In genomic region chrX:95509474-95509873, GRCh38 we compare ENCODE assay signal across 37 cellular contexts.
"Had no signal": no experiment of that assay in that cellular context is flagged by ENCODE, and none has a peak within 500 bp of the region (broad histone marks: within the 10 kb centered on the region; RNA-seq: fewer than 3 reads in every experiment).

No MANE protein-coding gene starts in this region.

- H3K9me3 Mint-ChIP-seq: activated naive CD4-positive, alpha-beta T cell treated with anti-CD3 and anti-CD28 coated beads, Interleukin-2, amount 10 ng/mL, durations not matched to agents 7 days and 5 days; activated naive CD4-positive, alpha-beta T cell treated with anti-CD3 and anti-CD28 coated beads, Interleukin-2, amount 50 U/mL, for 24 hours; activated naive CD4-positive, alpha-beta T cell treated with anti-CD3 and anti-CD28 coated beads, Interleukin-2, amount 50 U/mL, for 72 hours; activated naive CD8-positive, alpha-beta T cell treated with anti-CD3 and anti-CD28 coated beads for 36 hours; activated T-cell treated with anti-CD3 and anti-CD28 coated beads, Interleukin-2, amount 50 U/mL, for 72 hours; activated T-helper 1 cell treated with anti-CD3 and anti-CD28 coated beads, Interleukin-12 subunit alpha, Interleukin-12 subunit beta, Interleukin-2, Interleukin-4 antibody, amounts not matched to agents 30 ng/mL and 10 ng/mL and 1 ng/mL, durations not matched to agents 14 hours and 24 hours and 36 hours; activated T-helper 2 cell treated with anti-CD3 and anti-CD28 coated beads, Interferon-gamma antibody, Interleukin-2, Interleukin-4, amounts not matched to agents 10 μg/mL and 5 μg/mL and 100 μg/mL, durations not matched to agents 14 hours and 24 hours and 36 hours had no signal

- H3K9me3 ChIP-seq: ascending aorta, body of pancreas, colonic mucosa had no signal

- H3K4me3 Mint-ChIP-seq: activated naive CD4-positive, alpha-beta T cell treated with anti-CD3 and anti-CD28 coated beads for 36 hours; activated naive CD4-positive, alpha-beta T cell treated with anti-CD3 and anti-CD28 coated beads, Interleukin-2, amount 10 ng/mL, durations not matched to agents 7 days and 5 days; activated naive CD4-positive, alpha-beta T cell treated with anti-CD3 and anti-CD28 coated beads, Interleukin-2, amount 50 U/mL, for 24 hours; activated naive CD8-positive, alpha-beta T cell; activated naive CD8-positive, alpha-beta T cell treated with anti-CD3 and anti-CD28 coated beads for 36 hours; activated naive CD8-positive, alpha-beta T cell treated with anti-CD3 and anti-CD28 coated beads, Interleukin-2, amount 10 ng/mL, durations not matched to agents 7 days and 5 days; activated naive CD8-positive, alpha-beta T cell treated with anti-CD3 and anti-CD28 coated beads, Interleukin-2, amount 50 U/mL, for 24 hours; activated T-cell treated with anti-CD3 and anti-CD28 coated beads, Interleukin-2, amount 50 U/mL, for 72 hours; activated T-helper 1 cell treated with anti-CD3 and anti-CD28 coated beads, Interleukin-12 subunit alpha, Interleukin-12 subunit beta, Interleukin-2, Interleukin-4 antibody, amounts not matched to agents 30 ng/mL and 10 ng/mL and 1 ng/mL, durations not matched to agents 14 hours and 24 hours and 36 hours; activated T-helper 17 cell treated with anti-CD3 and anti-CD28 coated beads, Interleukin-2, amount 50 U/mL, for 72 hours; brain; central memory CD8-positive, alpha-beta T cell had no signal

- H3K27me3 ChIP-seq: ascending aorta, body of pancreas, brain microvascular endothelial cell, cardiac muscle cell, colonic mucosa had no signal

- H3K4me3 ChIP-seq: adrenal gland, ascending aorta, body of pancreas, breast epithelium, cardiac muscle cell, colonic mucosa had no signal

- H3K27me3 Mint-ChIP-seq: activated naive CD4-positive, alpha-beta T cell treated with anti-CD3 and anti-CD28 coated beads, Interleukin-2, amount 10 ng/mL, durations not matched to agents 7 days and 5 days; activated naive CD4-positive, alpha-beta T cell treated with anti-CD3 and anti-CD28 coated beads, Interleukin-2, amount 50 U/mL, for 24 hours; activated naive CD8-positive, alpha-beta T cell; activated naive CD8-positive, alpha-beta T cell treated with anti-CD3 and anti-CD28 coated beads for 36 hours; activated naive CD8-positive, alpha-beta T cell treated with anti-CD3 and anti-CD28 coated beads, Interleukin-2, amount 10 ng/mL, durations not matched to agents 7 days and 5 days; activated naive CD8-positive, alpha-beta T cell treated with anti-CD3 and anti-CD28 coated beads, Interleukin-2, amount 50 U/mL, for 24 hours; activated T-helper 17 cell treated with anti-CD3 and anti-CD28 coated beads, Interleukin-2, amount 50 U/mL, for 72 hours; central memory CD8-positive, alpha-beta T cell had no signal

- H3K27ac ChIP-seq: adrenal gland, ascending aorta, body of pancreas, brain microvascular endothelial cell, breast epithelium, cardiac muscle cell, colonic mucosa had no signal

- H3K36me3 Mint-ChIP-seq: activated naive CD4-positive, alpha-beta T cell treated with anti-CD3 and anti-CD28 coated beads, Interleukin-2, amount 10 ng/mL, durations not matched to agents 7 days and 5 days; activated naive CD4-positive, alpha-beta T cell treated with anti-CD3 and anti-CD28 coated beads, Interleukin-2, amount 50 U/mL, for 24 hours; activated naive CD4-positive, alpha-beta T cell treated with anti-CD3 and anti-CD28 coated beads, Interleukin-2, amount 50 U/mL, for 72 hours; activated naive CD8-positive, alpha-beta T cell; activated naive CD8-positive, alpha-beta T cell treated with anti-CD3 and anti-CD28 coated beads for 36 hours; activated naive CD8-positive, alpha-beta T cell treated with anti-CD3 and anti-CD28 coated beads, Interleukin-2, amount 10 ng/mL, durations not matched to agents 7 days and 5 days; brain had no signal

- DNase-seq: activated effector memory CD4-positive, alpha-beta T cell treated with anti-CD3 and anti-CD28 coated beads, Interleukin-2, amount 50 U/mL, for 16 hours; activated effector memory CD4-positive, alpha-beta T cell treated with Interleukin-2 at 50 U/mL for 16 hours; activated gamma-delta T cell; activated gamma-delta T cell treated with Interleukin-2 at 50 U/mL for 16 hours; activated naive CD4-positive, alpha-beta T cell; activated naive CD4-positive, alpha-beta T cell treated with anti-CD3 and anti-CD28 coated beads for 36 hours; activated naive CD4-positive, alpha-beta T cell treated with anti-CD3 and anti-CD28 coated beads, Interleukin-2, amount 10 ng/mL, durations not matched to agents 7 days and 5 days; activated naive CD4-positive, alpha-beta T cell treated with anti-CD3 and anti-CD28 coated beads, Interleukin-2, amount 50 U/mL, for 16 hours; activated naive CD4-positive, alpha-beta T cell treated with Interleukin-2 at 50 U/mL for 16 hours; activated naive CD8-positive, alpha-beta T cell treated with anti-CD3 and anti-CD28 coated beads for 36 hours; activated naive CD8-positive, alpha-beta T cell treated with anti-CD3 and anti-CD28 coated beads, Interleukin-2, amount 10 ng/mL, durations not matched to agents 7 days and 5 days; activated naive CD8-positive, alpha-beta T cell treated with anti-CD3 and anti-CD28 coated beads, Interleukin-2, amount 50 U/mL, for 24 hours; activated T-cell treated with anti-CD3 and anti-CD28 coated beads, Interleukin-2, amount 50 U/mL, for 48 hours; activated T-cell treated with anti-CD3 and anti-CD28 coated beads, Interleukin-2, amount 50 U/mL, for 72 hours; adrenal gland; amniotic stem cell; amygdala; anterior cingulate cortex; aorta; body of pancreas; brain microvascular endothelial cell; caudate nucleus; central memory CD4-positive, alpha-beta T cell; cerebellar nuclear complex; colonic mucosa had no signal

- H3K36me3 ChIP-seq: adrenal gland, ascending aorta, brain microvascular endothelial cell, breast epithelium, cardiac muscle cell, colonic mucosa had no signal

- FAIRE-seq: bronchial epithelial cell had no signal

- ATAC-seq: activated naive CD4-positive, alpha-beta T cell treated with anti-CD3 and anti-CD28 coated beads, Interleukin-2, amount 50 U/mL, for 72 hours; activated naive CD8-positive, alpha-beta T cell treated with anti-CD3 and anti-CD28 coated beads, Interleukin-2, amount 50 U/mL, for 24 hours; activated T-cell treated with anti-CD3 and anti-CD28 coated beads, Interleukin-2, amount 50 U/mL, for 72 hours; activated T-helper 17 cell treated with anti-CD3 and anti-CD28 coated beads, Interleukin-2, amount 50 U/mL, for 72 hours; body of pancreas had no signal

- H3K4me1 ChIP-seq: adrenal gland, ascending aorta, body of pancreas, breast epithelium, colonic mucosa had no signal

- H3K27ac Mint-ChIP-seq: activated naive CD4-positive, alpha-beta T cell treated with anti-CD3 and anti-CD28 coated beads for 36 hours; activated naive CD4-positive, alpha-beta T cell treated with anti-CD3 and anti-CD28 coated beads, Interleukin-2, amount 10 ng/mL, durations not matched to agents 7 days and 5 days; activated naive CD4-positive, alpha-beta T cell treated with anti-CD3 and anti-CD28 coated beads, Interleukin-2, amount 50 U/mL, for 24 hours; activated naive CD4-positive, alpha-beta T cell treated with anti-CD3 and anti-CD28 coated beads, Interleukin-2, amount 50 U/mL, for 72 hours; activated naive CD8-positive, alpha-beta T cell; activated naive CD8-positive, alpha-beta T cell treated with anti-CD3 and anti-CD28 coated beads for 36 hours; activated naive CD8-positive, alpha-beta T cell treated with anti-CD3 and anti-CD28 coated beads, Interleukin-2, amount 10 ng/mL, durations not matched to agents 7 days and 5 days; activated naive CD8-positive, alpha-beta T cell treated with anti-CD3 and anti-CD28 coated beads, Interleukin-2, amount 50 U/mL, for 24 hours; activated T-cell treated with anti-CD3 and anti-CD28 coated beads, Interleukin-2, amount 50 U/mL, for 72 hours; activated T-helper 1 cell treated with anti-CD3 and anti-CD28 coated beads, Interleukin-12 subunit alpha, Interleukin-12 subunit beta, Interleukin-2, Interleukin-4 antibody, amounts not matched to agents 30 ng/mL and 10 ng/mL and 1 ng/mL, durations not matched to agents 14 hours and 24 hours and 36 hours; activated T-helper 17 cell treated with anti-CD3 and anti-CD28 coated beads, Interleukin-2, amount 50 U/mL, for 72 hours; activated T-helper 2 cell treated with anti-CD3 and anti-CD28 coated beads, Interferon-gamma antibody, Interleukin-2, Interleukin-4, amounts not matched to agents 10 μg/mL and 5 μg/mL and 100 μg/mL, durations not matched to agents 14 hours and 24 hours and 36 hours; brain had no signal

- H3K4me1 Mint-ChIP-seq: activated naive CD4-positive, alpha-beta T cell treated with anti-CD3 and anti-CD28 coated beads, Interleukin-2, amount 10 ng/mL, durations not matched to agents 7 days and 5 days; activated naive CD4-positive, alpha-beta T cell treated with anti-CD3 and anti-CD28 coated beads, Interleukin-2, amount 50 U/mL, for 24 hours; activated naive CD8-positive, alpha-beta T cell treated with anti-CD3 and anti-CD28 coated beads for 36 hours; activated naive CD8-positive, alpha-beta T cell treated with anti-CD3 and anti-CD28 coated beads, Interleukin-2, amount 10 ng/mL, durations not matched to agents 7 days and 5 days; activated naive CD8-positive, alpha-beta T cell treated with anti-CD3 and anti-CD28 coated beads, Interleukin-2, amount 50 U/mL, for 24 hours; activated T-helper 17 cell treated with anti-CD3 and anti-CD28 coated beads, Interleukin-2, amount 50 U/mL, for 72 hours; central memory CD8-positive, alpha-beta T cell had no signal
